In the genomic region with DNA sequence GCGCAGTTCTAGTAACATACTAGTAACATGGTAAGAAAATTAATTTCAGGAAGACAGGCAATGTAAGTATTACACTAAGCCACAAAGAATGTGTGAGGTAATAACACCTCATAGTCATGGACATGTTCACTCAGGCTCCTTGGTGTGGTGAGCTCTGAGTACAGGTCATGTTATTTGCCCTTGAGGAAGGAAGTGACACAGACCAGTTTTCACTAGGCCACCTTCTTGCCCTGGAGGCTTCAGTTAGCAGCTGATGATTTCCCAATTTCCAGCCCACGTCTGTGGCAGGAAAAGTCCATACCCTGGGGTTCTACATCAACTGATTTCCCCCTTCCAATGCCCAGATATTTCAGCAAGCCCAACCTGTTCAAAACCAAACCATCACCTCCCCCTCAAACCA, we compare ENCODE assay signal across 8 cellular contexts. TPM values are rescaled to one million over a fixed set of nuclear protein-coding genes. Genes with fewer than 3 reads are reported as not detected.
DNase-seq lines count a peak whose midpoint lies in the region; ATAC-seq and TF ChIP-seq lines count a peak whose summit lies in the region.

No MANE protein-coding gene starts in this region.

- intact Hi-C loops in psoas muscle (cut with DNase I), result loop anchor here (2.0 to 10.0 kb wide), 4 partner anchors 118 to 254 kb away; a partner anchor contains a TSS

- WGBS in psoas muscle, 3 donors, result 58 to 69% (median 60%) methylated on average over 2 of the region's 2 CpGs

- DNase-seq in GM03348 (ENCODE audit: low spot score) (peak; percentile 16), NCI-H460 (ENCODE audit: extremely low read depth, low read depth) (peak; percentile 81), epithelial cell of esophagus (ENCODE audit: low read depth) (peak; percentile 94), psoas muscle (no peak), NCI-H1417 (lab: John Stamatoyannopoulos, UW) (no peak), retina (no peak)
- no peak for DNase-seq in activated T-cell treated with anti-CD3 and anti-CD28 coated beads, Interleukin-2, amount 50 U/mL, for 48 hours

- no peaks in the 10 kb centered on the region for H3K27me3 ChIP-seq in psoas muscle (ENCODE audit: insufficient read depth in 3 of 3, low read length in 2 of 3)

- ATAC-seq in psoas muscle (peak; percentile 74 to 84 (median 80)), GM21515 (IDR thresholded peaks at IDR 0.05; ENCODE audit: unreplicated experiment) (no peak)

- H3K4me1 ChIP-seq in psoas muscle, result peaks cover 19% of the 10 kb centered on the region

- no peak overlapping the region for H3K4me3 ChIP-seq in epithelial cell of esophagus (ENCODE audit: low read length)
- H3K4me3 ChIP-seq in psoas muscle, result no peak overlapping the region

- H3K27ac ChIP-seq in psoas muscle, result peak overlapping the region; percentile 71

- no peaks in the 10 kb centered on the region for H3K36me3 ChIP-seq in psoas muscle (ENCODE audit: insufficient read depth in 1 of 2, low read depth in 1 of 2)

- TF ChIP-seq CTCF in epithelial cell of esophagus (IDR thresholded peaks at IDR 0.05; ENCODE audit: insufficient read depth, low read depth, low read length, missing control alignments), result no peak
- no peak for TF ChIP-seq CTCF in psoas muscle (IDR thresholded peaks at IDR 0.05)

- no peaks in the 10 kb centered on the region for H3K9me3 ChIP-seq in psoas muscle

RNA-seq across cellular contexts. Expression of a gene that starts 6.7 kb away (rescaled TPM):
- total RNA-seq in NCI-H460 (2014; rRNA removed; shearing (Covaris generic)), result 40.5 and 40.9 TPM in 2 replicates
- polyA plus RNA-seq in NCI-H460 (2014; cell fraction: nucleus; rRNA removed), result 31.6 and 51.1 TPM in 2 replicates
- 10 to 100 TPM; 29.7 to 78.5 (median 56.4) TPM for total RNA-seq in psoas muscle
- 10 to 100 TPM; 35.0 to 56.0 (median 43.2) TPM for polyA plus RNA-seq in psoas muscle

RNA-seq across cellular contexts. Expression of a gene that starts 6.7 kb away (rescaled TPM):
- 0.05 and 0.14 TPM in 2 replicates for total RNA-seq in NCI-H460 (2014; rRNA removed; shearing (Covaris generic))
- polyA plus RNA-seq in NCI-H460 (2014; cell fraction: nucleus; rRNA removed), result not detected in 2 replicates
- total RNA-seq in psoas muscle, result under 1 TPM in 2 of 4 donors, not detected in 2; 0.17 to 0.50 TPM
- under 1 TPM; 0.08 to 0.26 (median 0.11) TPM for polyA plus RNA-seq in psoas muscle

Comparison
In these comparisons a context has a peak if more than half of its experiments do, and no peak if none do; other contexts are left out.
1. DNase-seq: peak in GM03348 (single experiment), NCI-H460 (single experiment) and epithelial cell of esophagus (single experiment); none in psoas muscle (0 of 2), NCI-H1417 (0 of 3), activated T-cell treated with anti-CD3 and anti-CD28 coated beads, Interleukin-2, amount 50 U/mL, for 48 hours (0 of 2) and retina (single experiment).